In the genomic region with DNA sequence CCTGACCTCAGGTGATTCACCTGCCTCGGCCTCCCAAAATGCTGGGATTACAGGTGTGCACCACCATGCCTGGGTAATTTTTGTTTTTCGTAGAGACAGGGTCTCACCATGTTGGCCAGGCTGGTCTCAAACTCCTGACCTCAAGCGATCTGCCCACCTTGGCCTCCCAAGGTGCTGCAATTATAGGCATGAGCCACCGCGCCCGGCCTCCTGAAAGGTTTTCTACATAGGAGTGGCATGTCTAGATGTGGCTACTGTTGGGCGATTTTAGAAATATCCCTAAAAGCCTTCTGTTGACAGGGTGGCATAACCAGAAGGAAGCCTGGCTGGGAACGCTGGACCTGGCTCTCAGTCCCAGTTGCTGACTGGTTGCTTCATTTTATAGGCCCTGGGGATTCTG, we compare ENCODE assay signal across 5 cellular contexts. TPM values are rescaled to one million over a fixed set of nuclear protein-coding genes. Genes with fewer than 3 reads are reported as not detected.
DNase-seq lines count a peak whose midpoint lies in the region; TF ChIP-seq lines count a peak whose summit lies in the region.
"Not testable (repeated sequence)": the region's sequence is repeated elsewhere in the genome, so short reads cannot be mapped to it uniquely, and the experiment has no call there.

No MANE protein-coding gene starts in this region.

- H3K9me3 ChIP-seq in Loucy (ENCODE audit: insufficient read depth, low read depth, low read length); sigmoid colon: not testable (repeated sequence)

- H3F3A ChIP-seq in Loucy (ENCODE audit: low read depth) = not testable (repeated sequence)

- H4K20me1 ChIP-seq in Loucy (ENCODE audit: insufficient read depth, low read length, poor library complexity, severe bottlenecking) = peaks cover 32% of the 10 kb centered on the region

- not testable (repeated sequence) for H2AFZ ChIP-seq in Loucy (ENCODE audit: low read length)

- peaks cover 35% of the 10 kb centered on the region for H3K4me1 Mint-ChIP-seq in activated T-cell treated with anti-CD3 and anti-CD28 coated beads, Interleukin-2, amount 50 U/mL, for 24 hours (ENCODE audit: low read depth)
- H3K4me1 Mint-ChIP-seq in neural crest cell = peaks cover 21% of the 10 kb centered on the region

- not testable (repeated sequence) for H3K27me3 Mint-ChIP-seq in activated T-cell treated with anti-CD3 and anti-CD28 coated beads, Interleukin-2, amount 50 U/mL, for 24 hours; neural crest cell (ENCODE audit: low read depth)

- not testable (repeated sequence) for H3K9me2 ChIP-seq in Loucy (replicated peaks; ENCODE audit: low read depth, low read length)

- DNase-seq in activated T-cell treated with anti-CD3 and anti-CD28 coated beads, Interleukin-2, amount 50 U/mL, for 24 hours; neural crest cell (ENCODE audit: low read depth, low spot score): not testable (repeated sequence)
- peak; percentile 44 for DNase-seq in cardiac septum (ENCODE audit: low spot score)
- peak; percentile 24 for DNase-seq in sigmoid colon

- H3K27ac ChIP-seq in sigmoid colon = not testable (repeated sequence)

- peak overlapping the region; percentile 11 for H3K27ac Mint-ChIP-seq in activated T-cell treated with anti-CD3 and anti-CD28 coated beads, Interleukin-2, amount 50 U/mL, for 24 hours
- H3K27ac Mint-ChIP-seq in neural crest cell (ENCODE audit: unreplicated experiment) = not testable (repeated sequence)

- H3K4me1 ChIP-seq in Loucy (ENCODE audit: insufficient read depth, low read length, poor library complexity, severe bottlenecking) (peaks cover 24% of the 10 kb centered on the region), sigmoid colon (peaks cover 0 to 17% (median 13%) of the 10 kb centered on the region in 4 donors)

- TF ChIP-seq EP300 in sigmoid colon (IDR thresholded peaks at IDR 0.05) = not testable (repeated sequence)

- H3K9me3 Mint-ChIP-seq in activated T-cell treated with anti-CD3 and anti-CD28 coated beads, Interleukin-2, amount 50 U/mL, for 24 hours; neural crest cell: not testable (repeated sequence)

- intact Hi-C loops in cardiac septum (cut with DNase I); sigmoid colon (cut with DNase I): not testable (repeated sequence)

- H3K36me3 ChIP-seq in Loucy (ENCODE audit: insufficient read depth, low read length) (peaks cover 19% of the 10 kb centered on the region; the same call in 1 of the 2 replicates), sigmoid colon (peaks cover 0 to 34% (median 3%) of the 10 kb centered on the region in 4 donors)

- not testable (repeated sequence) for H3K27me3 ChIP-seq in Loucy (ENCODE audit: insufficient read depth, low read length, poor library complexity, severe bottlenecking); sigmoid colon

- peaks cover 64% of the 10 kb centered on the region for H3K79me2 ChIP-seq in Loucy (ENCODE audit: insufficient read depth, low read length)

- H3K4me3 Mint-ChIP-seq in activated T-cell treated with anti-CD3 and anti-CD28 coated beads, Interleukin-2, amount 50 U/mL, for 24 hours = not testable (repeated sequence)
- peak overlapping the region; percentile 55 for H3K4me3 Mint-ChIP-seq in neural crest cell

- H3K4me2 ChIP-seq in Loucy (ENCODE audit: low read depth, low read length, poor library complexity, severe bottlenecking) = peak overlapping the region; percentile 32

- not testable (repeated sequence) for H3K4me3 ChIP-seq in Loucy (ENCODE audit: low read length, poor library complexity, severe bottlenecking); sigmoid colon

- not testable (repeated sequence) for TF ChIP-seq CTCF in Loucy (conservative IDR thresholded peaks at IDR 0.05; ENCODE audit: low read length); neural crest cell (conservative IDR thresholded peaks at IDR 0.05); sigmoid colon (IDR thresholded peaks at IDR 0.05)

- TF ChIP-seq POLR2A in sigmoid colon (IDR thresholded peaks at IDR 0.05) = not testable (repeated sequence)

- H3K36me3 Mint-ChIP-seq in activated T-cell treated with anti-CD3 and anti-CD28 coated beads, Interleukin-2, amount 50 U/mL, for 24 hours (ENCODE audit: low read depth) = peaks cover 68% of the 10 kb centered on the region
- peaks cover 12% of the 10 kb centered on the region for H3K36me3 Mint-ChIP-seq in neural crest cell (ENCODE audit: low read depth)

- not testable (repeated sequence) for H3K9ac ChIP-seq in Loucy (ENCODE audit: low read depth, low read length, poor library complexity, severe bottlenecking)

- 95 to 96% methylated on average over 8 of the region's 8 CpGs for WGBS in sigmoid colon, 2 donors

RNA-seq across cellular contexts. Expression of a gene that starts 5.2 kb away (rescaled TPM):
- 5.8 TPM for total RNA-seq in cardiac septum
- 23.2 and 24.7 TPM in 2 replicates for total RNA-seq in neural crest cell
- total RNA-seq in sigmoid colon = 10 to 100 TPM in 2 of 4 donors, 1 to 10 TPM in 2; 6.1 to 10.5 (median 9.0) TPM
- 1 to 10 TPM; 2.4 to 5.3 (median 3.9) TPM for polyA plus RNA-seq in sigmoid colon

RNA-seq across cellular contexts. Expression of a gene that starts 51.0 kb away (rescaled TPM):
- 39.6 TPM for total RNA-seq in cardiac septum
- total RNA-seq in neural crest cell = 107 TPM in 2 replicates
- 100 to 1,000 TPM in 3 of 4 donors, 10 to 100 TPM in 1; 37.6 to 181 (median 153) TPM for total RNA-seq in sigmoid colon
- 10 to 100 TPM; 51.7 to 92.0 (median 52.9) TPM for polyA plus RNA-seq in sigmoid colon
